ENCODE assay signal across 1 cellular context in genomic region chr17:68425979-68426378, GRCh38.
TF ChIP-seq lines count a peak whose summit lies in the region.

No MANE protein-coding gene starts in this region.

TF ChIP-seq in GM23338, 12 proteins besides CTCF, POLR2A, EP300 and RAD21 (continued from another document):
- TF ChIP-seq EZH2phosphoT487 (IDR thresholded peaks at IDR 0.05; ENCODE audit: unreplicated experiment) = no peak
- no peak for TF ChIP-seq JUNB (IDR thresholded peaks at IDR 0.05; ENCODE audit: unreplicated experiment)
- TF ChIP-seq EZH2 (IDR thresholded peaks at IDR 0.05; ENCODE audit: low read depth, unreplicated experiment) = no peak
- no peak for TF ChIP-seq ZNF462 (CRISPR knock-in tag; IDR thresholded peaks at IDR 0.05)
